In the genomic region with DNA sequence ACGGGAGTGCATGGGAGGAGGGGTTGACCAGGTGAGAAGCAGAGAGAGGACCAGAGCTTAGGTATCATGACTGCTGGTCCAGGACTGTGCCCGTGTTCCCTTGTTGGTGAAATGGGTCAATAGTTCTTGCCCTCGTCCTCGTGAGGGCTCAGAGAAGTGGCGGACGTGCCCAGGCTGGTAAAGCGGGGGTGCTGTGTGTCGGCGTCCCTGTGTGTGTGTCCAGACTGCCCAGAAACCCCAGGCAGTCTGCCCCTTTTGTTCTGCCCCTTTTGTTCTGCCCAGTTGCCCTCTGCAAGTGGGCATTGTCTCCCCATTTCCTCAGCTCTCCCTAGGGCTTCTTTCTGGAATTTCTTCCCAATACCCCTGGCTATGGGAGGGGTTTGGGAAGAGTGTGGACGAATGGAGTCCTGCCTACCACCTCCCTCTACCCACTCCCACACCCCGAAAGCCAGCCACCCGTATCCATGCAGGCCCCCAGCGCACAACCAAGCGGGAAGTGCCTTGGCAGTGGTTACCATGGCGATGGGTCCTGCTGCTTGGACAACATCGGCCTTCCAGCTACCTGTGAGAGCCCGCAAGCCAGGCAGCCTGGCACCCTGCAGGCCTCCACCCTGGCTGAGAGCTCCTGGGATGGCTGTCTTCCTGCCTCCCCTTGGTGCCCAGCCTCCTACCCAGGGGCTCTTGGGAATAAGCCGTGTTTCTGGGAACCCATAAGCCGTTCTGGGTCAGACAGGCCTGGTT, we compare ENCODE assay signal across 14 cellular contexts. TPM values are rescaled to one million over a fixed set of nuclear protein-coding genes. Genes with fewer than 3 reads are reported as not detected.
DNase-seq lines count a peak whose midpoint lies in the region; TF ChIP-seq lines count a peak whose summit lies in the region.
"Had no signal": no experiment of that assay in that cellular context is flagged by ENCODE, and none has a peak within 500 bp of the region (broad histone marks: within the 10 kb centered on the region; RNA-seq: fewer than 3 reads in every experiment).

No MANE protein-coding gene starts in this region.

- DNase-seq in NCI-H2227 (lab: John Stamatoyannopoulos, UW; ENCODE audit: unreplicated experiment) (peak; percentile 80), NCI-H2227 treated with DMSO at 0.1 percent for 48 hours (lab: John Stamatoyannopoulos, UW) (no peak), RWPE1 (ENCODE audit: low spot score) (no peak), iPS-NIHi11 (ENCODE audit: low spot score) (peak; percentile 75)
- no peak for DNase-seq in activated CD8-positive, alpha-beta memory T cell treated with anti-CD3 and anti-CD28 coated beads for 24 hours
- DNase-seq in T-helper 2 cell treated with Interferon-gamma antibody and Interleukin-4, amounts not matched to agents 5 μg/mL and 100 μg/mL, for 36 hours (ENCODE audit: low spot score) = no peak
- no peak for DNase-seq in stimulated activated CD4-positive, alpha-beta T cell treated with anti-CD3 and anti-CD28 coated beads, Interleukin-2, amount 100 ng/mL, for 24 hours
- DNase-seq: cerebellar nuclear complex; EL; foreskin fibroblast; stimulated activated CD4-positive, alpha-beta T cell treated with anti-CD3 and anti-CD28 coated beads, Interleukin-12 subunit alpha, Interleukin-12 subunit beta, amount 100 ng/mL, for 4 hours; stimulated activated naive B cell treated with anti-CD40 and anti-IgM and Interleukin-4, amounts not matched to agents 10 μg/mL and 1 μg/mL and 100 μg/mL, for 72 hours had no signal

- H3K27ac Mint-ChIP-seq in T-helper 2 cell treated with Interferon-gamma antibody and Interleukin-4, amounts not matched to agents 5 μg/mL and 100 μg/mL, for 36 hours = no peak overlapping the region
- H3K27ac Mint-ChIP-seq: stimulated activated naive B cell treated with anti-CD40 and anti-IgM and Interleukin-4, amounts not matched to agents 10 μg/mL and 1 μg/mL and 100 μg/mL, for 72 hours had no signal

- H3K27me3 Mint-ChIP-seq in T-helper 2 cell treated with Interferon-gamma antibody and Interleukin-4, amounts not matched to agents 5 μg/mL and 100 μg/mL, for 36 hours (ENCODE audit: low read depth) = no peaks in the 10 kb centered on the region
- H3K27me3 Mint-ChIP-seq: stimulated activated naive B cell treated with anti-CD40 and anti-IgM and Interleukin-4, amounts not matched to agents 10 μg/mL and 1 μg/mL and 100 μg/mL, for 72 hours had no signal

- H3K4me3 Mint-ChIP-seq in T-helper 2 cell treated with Interferon-gamma antibody and Interleukin-4, amounts not matched to agents 5 μg/mL and 100 μg/mL, for 36 hours = no peak overlapping the region
- H3K4me3 Mint-ChIP-seq: stimulated activated naive B cell treated with anti-CD40 and anti-IgM and Interleukin-4, amounts not matched to agents 10 μg/mL and 1 μg/mL and 100 μg/mL, for 72 hours had no signal

- CTCF ChIA-PET in RWPE1 (lab: Yijun Ruan, JAX) = interaction anchor here (0.8 kb wide), 1 partner anchor 35 kb away, joined by 4 read pairs; a partner anchor contains a TSS

- peak overlapping the region; percentile 86 for H3K27ac ChIP-seq in RWPE1
- peak overlapping the region; percentile 70 for H3K27ac ChIP-seq in temporal lobe (ENCODE audit: low read depth, low read length)
- H3K27ac ChIP-seq: A549 had no signal

- no peaks in the 10 kb centered on the region for H3K9me3 Mint-ChIP-seq in T-helper 2 cell treated with Interferon-gamma antibody and Interleukin-4, amounts not matched to agents 5 μg/mL and 100 μg/mL, for 36 hours
- H3K9me3 Mint-ChIP-seq: stimulated activated naive B cell treated with anti-CD40 and anti-IgM and Interleukin-4, amounts not matched to agents 10 μg/mL and 1 μg/mL and 100 μg/mL, for 72 hours had no signal

- no peaks in the 10 kb centered on the region for H3K4me1 Mint-ChIP-seq in T-helper 2 cell treated with Interferon-gamma antibody and Interleukin-4, amounts not matched to agents 5 μg/mL and 100 μg/mL, for 36 hours (ENCODE audit: low read depth)
- H3K4me1 Mint-ChIP-seq: stimulated activated naive B cell treated with anti-CD40 and anti-IgM and Interleukin-4, amounts not matched to agents 10 μg/mL and 1 μg/mL and 100 μg/mL, for 72 hours had no signal

- no peaks in the 10 kb centered on the region for H3K36me3 Mint-ChIP-seq in T-helper 2 cell treated with Interferon-gamma antibody and Interleukin-4, amounts not matched to agents 5 μg/mL and 100 μg/mL, for 36 hours (ENCODE audit: low read depth)
- H3K36me3 Mint-ChIP-seq: stimulated activated naive B cell treated with anti-CD40 and anti-IgM and Interleukin-4, amounts not matched to agents 10 μg/mL and 1 μg/mL and 100 μg/mL, for 72 hours had no signal

- POLR2A ChIA-PET in RWPE1 (lab: Yijun Ruan, JAX; ENCODE audit: low non-redundant PET) = no interaction called here

- TF ChIP-seq CTCF in RWPE1 (conservative IDR thresholded peaks at IDR 0.05; ENCODE audit: low read depth) = no peak

RNA-seq across cellular contexts. Expression of a gene that starts 34.7 kb away (rescaled TPM):
- 1.2 TPM for total RNA-seq in temporal lobe

RNA-seq across cellular contexts. Expression of a gene that starts 40.6 kb away (rescaled TPM):
- not detected for total RNA-seq in temporal lobe

RNA-seq across cellular contexts. Expression of a gene that starts 58.9 kb away (rescaled TPM):
- total RNA-seq in temporal lobe = 0.25 TPM

Comparison
In these comparisons a context has a peak if more than half of its experiments do, and no peak if none do; other contexts are left out.
1. DNase-seq: peak in NCI-H2227 (single experiment) and iPS-NIHi11 (single experiment); none in NCI-H2227 treated with DMSO at 0.1 percent for 48 hours (single experiment), RWPE1 (single experiment), activated CD8-positive, alpha-beta memory T cell treated with anti-CD3 and anti-CD28 coated beads for 24 hours (single experiment), T-helper 2 cell treated with Interferon-gamma antibody and Interleukin-4, amounts not matched to agents 5 μg/mL and 100 μg/mL, for 36 hours (single experiment) and stimulated activated CD4-positive, alpha-beta T cell treated with anti-CD3 and anti-CD28 coated beads, Interleukin-2, amount 100 ng/mL, for 24 hours (0 of 2).